22 cellular contexts compared by ENCODE assay signal in the genomic region with DNA sequence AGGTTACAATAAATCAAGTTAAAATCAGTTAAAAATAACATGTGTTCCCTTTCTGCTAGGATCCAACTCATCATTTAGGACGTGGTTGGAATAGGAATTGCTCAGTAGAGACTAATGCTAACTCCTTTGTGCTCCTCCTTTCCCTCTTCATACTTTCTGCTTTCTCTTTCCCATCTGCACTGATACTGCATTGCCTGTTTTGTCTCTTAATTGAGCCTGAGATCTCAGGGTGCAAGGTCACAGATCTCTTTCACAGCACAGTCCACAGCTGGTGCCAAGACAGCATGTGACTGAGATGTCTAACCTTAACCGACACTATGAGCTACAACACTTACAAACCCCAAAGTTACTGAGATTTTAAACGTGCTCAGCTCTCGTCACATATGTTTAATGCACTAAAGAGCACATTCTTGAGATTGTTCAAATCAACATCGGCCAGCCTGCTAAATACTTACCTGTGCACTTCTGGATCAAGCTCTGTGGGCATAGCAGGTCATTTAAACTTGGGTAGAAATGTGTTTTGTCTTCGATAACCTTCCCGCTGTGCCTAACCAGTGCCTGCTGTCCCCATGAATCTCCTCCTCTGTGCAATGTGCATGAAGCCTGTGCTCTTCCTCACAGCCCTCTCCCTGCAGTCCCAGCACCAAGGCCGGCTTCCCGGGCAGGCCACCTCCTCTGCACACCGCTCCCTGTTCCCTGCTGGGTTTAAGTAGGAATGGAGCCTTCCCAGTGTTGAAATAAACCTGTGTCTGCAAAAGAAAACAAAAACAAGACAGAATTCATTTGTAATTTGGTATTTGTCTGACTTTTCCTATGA. TPM values are rescaled to one million over a fixed set of nuclear protein-coding genes. Genes with fewer than 3 reads are reported as not detected.
DNase-seq lines count a peak whose midpoint lies in the region; ATAC-seq and TF ChIP-seq lines count a peak whose summit lies in the region.
"Had no signal": no experiment of that assay in that cellular context is flagged by ENCODE, and none has a peak within 500 bp of the region (broad histone marks: within the 10 kb centered on the region; RNA-seq: fewer than 3 reads in every experiment).

No MANE protein-coding gene starts in this region.

- H2BK120ac ChIP-seq in mesendoderm (ENCODE audit: low read depth, low read length) = no peak overlapping the region

- H3K27me3 ChIP-seq in heart left ventricle (no peaks in the 10 kb centered on the region), mesendoderm (ENCODE audit: insufficient read depth, low read length, poor library complexity) (no peaks in the 10 kb centered on the region)
- H3K27me3 ChIP-seq: hepatocyte, MG63 had no signal

- intact Hi-C loops in heart left ventricle (cut with DNase I) = no loop called here

- WGBS in heart left ventricle, 4 donors = 70 to 81% (median 73%) methylated on average over 10 of the region's 10 CpGs
- no CpG with 5 or more reads among the region's 10 CpGs for WGBS in mesendoderm (ENCODE audit: extremely low coverage, insufficient coverage, low lambda C conversion rate)

- ATAC-seq in activated CD8-positive, alpha-beta memory T cell treated with anti-CD3 and anti-CD28 coated beads, Interleukin-2, amount 10 ng/mL, durations not matched to agents 7 days and 5 days = no peak
- ATAC-seq in heart left ventricle (peak in 3 of 4 donors; percentile 22 to 37 (median 33)), HG03439 (IDR thresholded peaks at IDR 0.05; ENCODE audit: unreplicated experiment) (no peak)
- ATAC-seq: activated CD4-positive, alpha-beta T cell treated with anti-CD3 and anti-CD28 coated beads for 36 hours; activated T-cell treated with anti-CD3 and anti-CD28 coated beads, Interleukin-2, amount 50 U/mL, for 72 hours had no signal

- no peaks in the 10 kb centered on the region for H3K9me3 Mint-ChIP-seq in activated CD8-positive, alpha-beta memory T cell treated with anti-CD3 and anti-CD28 coated beads, Interleukin-2, amount 10 ng/mL, durations not matched to agents 7 days and 5 days (ENCODE audit: low read depth)
- H3K9me3 Mint-ChIP-seq in type B pancreatic cell = no peaks in the 10 kb centered on the region
- no peaks in the 10 kb centered on the region for H3K9me3 Mint-ChIP-seq in endothelial cell (ENCODE audit: unreplicated experiment)
- H3K9me3 Mint-ChIP-seq: activated T-cell treated with anti-CD3 and anti-CD28 coated beads, Interleukin-2, amount 50 U/mL, for 72 hours; immature natural killer cell had no signal

- H3K4me2 ChIP-seq in mesendoderm (ENCODE audit: low read length) = no peak overlapping the region
- H3K4me2 ChIP-seq: hepatocyte had no signal

- no peak for TF ChIP-seq POLR2A in heart left ventricle (IDR thresholded peaks at IDR 0.05)

- H3K4ac ChIP-seq in mesendoderm (ENCODE audit: low read depth, low read length) = no peak overlapping the region

- peaks cover 4% of the 10 kb centered on the region for H3K27me3 Mint-ChIP-seq in activated CD8-positive, alpha-beta memory T cell treated with anti-CD3 and anti-CD28 coated beads, Interleukin-2, amount 10 ng/mL, durations not matched to agents 7 days and 5 days
- H3K27me3 Mint-ChIP-seq in type B pancreatic cell (no peaks in the 10 kb centered on the region), endothelial cell (ENCODE audit: unreplicated experiment) (no peaks in the 10 kb centered on the region)

- TF ChIP-seq CTCF in heart left ventricle (IDR thresholded peaks at IDR 0.05) = no peak
- TF ChIP-seq CTCF in type B pancreatic cell (conservative IDR thresholded peaks at IDR 0.05) = no peak
- TF ChIP-seq CTCF in endothelial cell (IDR thresholded peaks at IDR 0.05; ENCODE audit: unreplicated experiment) = no peak

- H3K4me3 ChIP-seq in heart left ventricle (no peak overlapping the region), mesendoderm (ENCODE audit: low read length) (no peak overlapping the region)
- H3K4me3 ChIP-seq: GM23248, hepatocyte, lung, MG63 had no signal

- DNase-seq in activated CD8-positive, alpha-beta memory T cell treated with anti-CD3 and anti-CD28 coated beads for 24 hours = peak; percentile 7
- DNase-seq in activated CD8-positive, alpha-beta memory T cell treated with anti-CD3 and anti-CD28 coated beads, Interleukin-2, amount 10 ng/mL, durations not matched to agents 7 days and 5 days = no peak
- DNase-seq in heart left ventricle (no peak), mesendoderm (no peak), type B pancreatic cell (ENCODE audit: extremely low spot score, unreplicated experiment) (no peak), NCI-H345 treated with DMSO at 0.1 percent for 48 hours (lab: John Stamatoyannopoulos, UW; ENCODE audit: unreplicated experiment) (no peak), endothelial cell (ENCODE audit: low spot score) (no peak)
- DNase-seq: activated CD4-positive, alpha-beta T cell treated with anti-CD3 and anti-CD28 coated beads for 36 hours; activated naive CD4-positive, alpha-beta T cell treated with anti-CD3 and anti-CD28 coated beads, Interleukin-2, amount 50 U/mL, for 16 hours; activated T-cell treated with anti-CD3 and anti-CD28 coated beads, Interleukin-2, amount 50 U/mL, for 72 hours; central memory CD4-positive, alpha-beta T cell; GM23248; immature natural killer cell; MG63; NCI-H1436; NCI-H2171; occipital lobe; OCI-M1; SHP77 had no signal

- H3K9me3 ChIP-seq in heart left ventricle = no peaks in the 10 kb centered on the region
- H3K9me3 ChIP-seq: MG63 had no signal

- no peak overlapping the region for H3K18ac ChIP-seq in mesendoderm (ENCODE audit: low read length)

- H4K8ac ChIP-seq in mesendoderm (ENCODE audit: low read depth, low read length) = no peak overlapping the region

- peak overlapping the region; percentile 31 for H3K56ac ChIP-seq in mesendoderm (ENCODE audit: low read length)

- H3K27ac ChIP-seq in heart left ventricle (peak overlapping the region in 1 of 12 donors; percentile 22), mesendoderm (ENCODE audit: low read depth, low read length) (no peak overlapping the region)
- H3K27ac ChIP-seq: GM23248, hepatocyte had no signal

- H3K36me3 ChIP-seq in heart left ventricle (no peaks in the 10 kb centered on the region), mesendoderm (ENCODE audit: control insufficient read depth, insufficient read depth, low read length) (no peaks in the 10 kb centered on the region)
- H3K36me3 ChIP-seq: MG63 had no signal

- CTCF ChIA-PET in activated CD8-positive, alpha-beta memory T cell treated with anti-CD3 and anti-CD28 coated beads, Interleukin-2, amount 10 ng/mL, durations not matched to agents 7 days and 5 days (lab: Charles Lee) = no interaction called here

- H3K36me3 Mint-ChIP-seq in activated CD8-positive, alpha-beta memory T cell treated with anti-CD3 and anti-CD28 coated beads, Interleukin-2, amount 10 ng/mL, durations not matched to agents 7 days and 5 days = no peaks in the 10 kb centered on the region
- H3K36me3 Mint-ChIP-seq in type B pancreatic cell = no peaks in the 10 kb centered on the region
- no peaks in the 10 kb centered on the region for H3K36me3 Mint-ChIP-seq in endothelial cell (ENCODE audit: low read depth, unreplicated experiment)
- H3K36me3 Mint-ChIP-seq: immature natural killer cell had no signal

- no peak overlapping the region for H3K4me3 Mint-ChIP-seq in activated CD8-positive, alpha-beta memory T cell treated with anti-CD3 and anti-CD28 coated beads, Interleukin-2, amount 10 ng/mL, durations not matched to agents 7 days and 5 days
- H3K4me3 Mint-ChIP-seq in type B pancreatic cell (no peak overlapping the region), endothelial cell (ENCODE audit: unreplicated experiment) (no peak overlapping the region)
- H3K4me3 Mint-ChIP-seq: activated CD4-positive, alpha-beta T cell treated with anti-CD3 and anti-CD28 coated beads for 36 hours; activated T-cell treated with anti-CD3 and anti-CD28 coated beads, Interleukin-2, amount 50 U/mL, for 72 hours; immature natural killer cell had no signal

- H3K4me1 ChIP-seq in heart left ventricle (peaks cover 0 to 9% (median 0%) of the 10 kb centered on the region in 12 donors), mesendoderm (ENCODE audit: control insufficient read depth, low read depth, low read length) (no peaks in the 10 kb centered on the region)

- no peaks in the 10 kb centered on the region for H3K79me2 ChIP-seq in mesendoderm (ENCODE audit: control insufficient read depth, insufficient read depth, low read length)
- H3K79me2 ChIP-seq: hepatocyte had no signal

- no peak overlapping the region for H2BK15ac ChIP-seq in mesendoderm (replicated peaks; ENCODE audit: low read depth)

- no peak overlapping the region for H3K23ac ChIP-seq in mesendoderm (ENCODE audit: low read length)

- no peaks in the 10 kb centered on the region for H3K79me1 ChIP-seq in mesendoderm (ENCODE audit: low read length)

- H3K9ac ChIP-seq in mesendoderm (ENCODE audit: low read length) = no peak overlapping the region
- H3K9ac ChIP-seq: GM23248 had no signal

- no peak overlapping the region for H4K5ac ChIP-seq in mesendoderm (ENCODE audit: low read length)

- H3K4me1 Mint-ChIP-seq in activated CD8-positive, alpha-beta memory T cell treated with anti-CD3 and anti-CD28 coated beads, Interleukin-2, amount 10 ng/mL, durations not matched to agents 7 days and 5 days = no peaks in the 10 kb centered on the region
- H3K4me1 Mint-ChIP-seq in type B pancreatic cell (ENCODE audit: unreplicated experiment) = peaks cover 5% of the 10 kb centered on the region
- H3K4me1 Mint-ChIP-seq in endothelial cell (ENCODE audit: unreplicated experiment) = peaks cover 14% of the 10 kb centered on the region
- H3K4me1 Mint-ChIP-seq: activated CD4-positive, alpha-beta T cell treated with anti-CD3 and anti-CD28 coated beads for 36 hours; immature natural killer cell had no signal

- no peak overlapping the region for H2BK5ac ChIP-seq in mesendoderm (ENCODE audit: low read length)

- no peak overlapping the region for H3K27ac Mint-ChIP-seq in activated CD8-positive, alpha-beta memory T cell treated with anti-CD3 and anti-CD28 coated beads, Interleukin-2, amount 10 ng/mL, durations not matched to agents 7 days and 5 days
- peak overlapping the region; percentile 17 for H3K27ac Mint-ChIP-seq in type B pancreatic cell
- no peak overlapping the region for H3K27ac Mint-ChIP-seq in endothelial cell (ENCODE audit: unreplicated experiment)
- H3K27ac Mint-ChIP-seq: activated CD4-positive, alpha-beta T cell treated with anti-CD3 and anti-CD28 coated beads for 36 hours; activated T-cell treated with anti-CD3 and anti-CD28 coated beads, Interleukin-2, amount 50 U/mL, for 72 hours; immature natural killer cell had no signal

- no peak overlapping the region for H2AK5ac ChIP-seq in mesendoderm (ENCODE audit: low read length)

RNA-seq across cellular contexts. Expression of gene AFDN, which starts 39.6 kb away (rescaled TPM):
- 10 to 100 TPM; 38.7 to 94.6 TPM for total RNA-seq in activated CD8-positive, alpha-beta memory T cell treated with anti-CD3 and anti-CD28 coated beads, Interleukin-2, amount 10 ng/mL, durations not matched to agents 7 days and 5 days
- total RNA-seq in heart left ventricle = 100 to 1,000 TPM in 1 of 9 donors, 10 to 100 TPM in 8; 38.0 to 100 (median 51.8) TPM
- 10 to 100 TPM; 27.6 to 31.5 TPM for polyA plus RNA-seq in heart left ventricle
- polyA plus RNA-seq in mesendoderm (2013, experiment 1 of 2) = 115 TPM
- polyA plus RNA-seq in mesendoderm (2013, experiment 2 of 2) = 113 TPM
- total RNA-seq in type B pancreatic cell (ENCODE audit: low replicate concordance) = 140 and 154 TPM in 2 replicates
- 306 TPM for total RNA-seq in endothelial cell (ENCODE audit: unreplicated experiment)

Comparison
In these comparisons a context has a peak if more than half of its experiments do, and no peak if none do; other contexts are left out.
1. ATAC-seq: peak in heart left ventricle (3 of 4); none in activated CD8-positive, alpha-beta memory T cell treated with anti-CD3 and anti-CD28 coated beads, Interleukin-2, amount 10 ng/mL, durations not matched to agents 7 days and 5 days (single experiment) and HG03439 (single experiment).